In genomic region chr7:78510580-78511188, GRCh38 we compare ENCODE assay signal across 8 cellular contexts.
DNase-seq lines count a peak whose midpoint lies in the region; ATAC-seq and TF ChIP-seq lines count a peak whose summit lies in the region.

No MANE protein-coding gene starts in this region.

- intact Hi-C loops in left ventricle myocardium superior (cut with micrococcal nuclease), result no loop called here

- ATAC-seq in GM19351 (IDR thresholded peaks at IDR 0.05; ENCODE audit: unreplicated experiment) (peak; percentile 84), left ventricle myocardium superior (peak; percentile 41)

- TF ChIP-seq CTCF in LNCAP (IDR thresholded peaks at IDR 0.05), result peak; percentile 81

- DNase-seq in D341Med (ENCODE audit: low spot score) (peak; percentile 63), SKM-1 (lab: John Stamatoyannopoulos, UW; ENCODE audit: unreplicated experiment) (peak; percentile 19), left ventricle myocardium superior (no peak), dermis blood vessel endothelial cell (no peak), activated gamma-delta T cell (lab: John Stamatoyannopoulos, UW) (no peak)
- peak; percentile 26 for DNase-seq in stimulated activated CD8-positive, alpha-beta memory T cell treated with anti-CD3 and anti-CD28 coated beads, Interleukin-4, amount 100 ng/mL, for 48 hours

Comparison
In these comparisons a context has a peak if more than half of its experiments do, and no peak if none do; other contexts are left out.
1. DNase-seq: peak in D341Med (single experiment), SKM-1 (single experiment) and stimulated activated CD8-positive, alpha-beta memory T cell treated with anti-CD3 and anti-CD28 coated beads, Interleukin-4, amount 100 ng/mL, for 48 hours (single experiment); none in left ventricle myocardium superior (single experiment), dermis blood vessel endothelial cell (single experiment) and activated gamma-delta T cell (single experiment).